1 cellular context compared by ENCODE assay signal in the genomic region with DNA sequence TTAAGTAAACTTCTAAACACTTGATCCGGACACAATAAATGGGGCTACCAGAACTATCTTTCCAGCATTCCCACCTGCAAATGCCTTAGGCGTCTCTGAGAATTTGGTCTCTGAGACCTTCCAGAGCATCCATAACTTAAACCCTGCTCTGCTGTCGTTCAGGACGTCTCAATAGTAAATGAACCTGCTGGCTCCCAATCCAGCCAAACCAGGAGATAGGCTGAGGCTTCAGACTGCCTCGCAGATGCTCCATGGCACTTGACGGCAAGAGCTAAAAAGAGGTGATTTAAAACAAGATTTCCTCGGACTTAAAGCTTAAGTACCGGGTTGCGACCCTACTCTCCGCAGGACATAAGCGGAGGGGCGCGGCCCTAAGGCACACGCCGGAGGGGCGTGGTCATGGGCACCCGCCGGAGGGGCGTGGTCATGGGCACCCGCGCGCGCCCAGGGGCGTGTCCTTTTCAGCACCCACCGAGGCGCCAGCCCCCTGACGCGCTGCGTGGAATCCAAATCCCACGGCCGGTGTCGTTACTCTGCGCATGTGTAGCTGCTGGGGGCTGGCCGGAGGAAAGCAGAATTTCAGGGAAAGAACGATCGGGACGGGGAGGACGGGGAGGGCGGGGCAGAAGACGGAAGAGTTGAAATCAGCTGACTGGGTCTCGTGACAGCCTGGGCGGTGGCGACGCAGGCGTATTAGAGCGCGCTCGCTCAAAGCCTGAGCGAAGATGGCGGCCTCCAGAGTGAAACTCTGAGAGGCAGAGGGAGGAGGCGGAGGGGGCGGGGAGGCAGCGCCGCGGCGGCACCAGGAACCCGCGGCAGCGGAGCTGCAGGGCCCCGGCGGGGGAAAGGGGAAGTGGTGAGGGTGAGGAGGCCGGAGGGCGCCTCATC.
TF ChIP-seq lines count a peak whose summit lies in the region.

Gene DNAJC13 (plus strand): TSS at position 696 of the 888 bp plus-strand sequence. CDS start 17,049 bp downstream, outside the sequence.

TF ChIP-seq in K562, 482 proteins besides CTCF, POLR2A, EP300 and RAD21 (continued from another document):
- TF ChIP-seq CTBP1 (IDR thresholded peaks at IDR 0.05; ENCODE audit: borderline replicate concordance): peak; percentile 20; the same call in 1 of the 2 replicates
- TF ChIP-seq SP1 (CRISPR knock-in tag; IDR thresholded peaks at IDR 0.05): peak; percentile 88
- no peak for TF ChIP-seq GTF2F1 (IDR thresholded peaks at IDR 0.05; ENCODE audit: low read depth, low read length)
- no peak for TF ChIP-seq ZNF143 (CRISPR knock-in tag; IDR thresholded peaks at IDR 0.05)
- TF ChIP-seq PHF8 (IDR thresholded peaks at IDR 0.05; ENCODE audit: borderline replicate concordance, low read length): peak; percentile 55; the same call in 1 of the 2 replicates
- peak; percentile 74; the same call in 1 of the 2 replicates for TF ChIP-seq SIN3B (IDR thresholded peaks at IDR 0.05; ENCODE audit: low read depth)
- no peak; a peak in 2 of 4 replicates for TF ChIP-seq FOXK2 (conservative IDR thresholded peaks at IDR 0.05 in 1 of 2, IDR thresholded peaks at IDR 0.05 in 1 of 2; ENCODE audit: low read depth in 2 of 2)
- TF ChIP-seq, protein P1, sequence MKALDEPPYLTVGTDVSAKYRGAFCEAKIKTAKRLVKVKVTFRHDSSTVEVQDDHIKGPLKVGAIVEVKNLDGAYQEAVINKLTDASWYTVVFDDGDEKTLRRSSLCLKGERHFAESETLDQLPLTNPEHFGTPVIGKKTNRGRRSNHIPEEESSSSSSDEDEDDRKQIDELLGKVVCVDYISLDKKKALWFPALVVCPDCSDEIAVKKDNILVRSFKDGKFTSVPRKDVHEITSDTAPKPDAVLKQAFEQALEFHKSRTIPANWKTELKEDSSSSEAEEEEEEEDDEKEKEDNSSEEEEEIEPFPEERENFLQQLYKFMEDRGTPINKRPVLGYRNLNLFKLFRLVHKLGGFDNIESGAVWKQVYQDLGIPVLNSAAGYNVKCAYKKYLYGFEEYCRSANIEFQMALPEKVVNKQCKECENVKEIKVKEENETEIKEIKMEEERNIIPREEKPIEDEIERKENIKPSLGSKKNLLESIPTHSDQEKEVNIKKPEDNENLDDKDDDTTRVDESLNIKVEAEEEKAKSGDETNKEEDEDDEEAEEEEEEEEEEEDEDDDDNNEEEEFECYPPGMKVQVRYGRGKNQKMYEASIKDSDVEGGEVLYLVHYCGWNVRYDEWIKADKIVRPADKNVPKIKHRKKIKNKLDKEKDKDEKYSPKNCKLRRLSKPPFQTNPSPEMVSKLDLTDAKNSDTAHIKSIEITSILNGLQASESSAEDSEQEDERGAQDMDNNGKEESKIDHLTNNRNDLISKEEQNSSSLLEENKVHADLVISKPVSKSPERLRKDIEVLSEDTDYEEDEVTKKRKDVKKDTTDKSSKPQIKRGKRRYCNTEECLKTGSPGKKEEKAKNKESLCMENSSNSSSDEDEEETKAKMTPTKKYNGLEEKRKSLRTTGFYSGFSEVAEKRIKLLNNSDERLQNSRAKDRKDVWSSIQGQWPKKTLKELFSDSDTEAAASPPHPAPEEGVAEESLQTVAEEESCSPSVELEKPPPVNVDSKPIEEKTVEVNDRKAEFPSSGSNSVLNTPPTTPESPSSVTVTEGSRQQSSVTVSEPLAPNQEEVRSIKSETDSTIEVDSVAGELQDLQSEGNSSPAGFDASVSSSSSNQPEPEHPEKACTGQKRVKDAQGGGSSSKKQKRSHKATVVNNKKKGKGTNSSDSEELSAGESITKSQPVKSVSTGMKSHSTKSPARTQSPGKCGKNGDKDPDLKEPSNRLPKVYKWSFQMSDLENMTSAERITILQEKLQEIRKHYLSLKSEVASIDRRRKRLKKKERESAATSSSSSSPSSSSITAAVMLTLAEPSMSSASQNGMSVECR (CRISPR knock-in tag; IDR thresholded peaks at IDR 0.05): peak; percentile 94
- TF ChIP-seq, protein P2, sequence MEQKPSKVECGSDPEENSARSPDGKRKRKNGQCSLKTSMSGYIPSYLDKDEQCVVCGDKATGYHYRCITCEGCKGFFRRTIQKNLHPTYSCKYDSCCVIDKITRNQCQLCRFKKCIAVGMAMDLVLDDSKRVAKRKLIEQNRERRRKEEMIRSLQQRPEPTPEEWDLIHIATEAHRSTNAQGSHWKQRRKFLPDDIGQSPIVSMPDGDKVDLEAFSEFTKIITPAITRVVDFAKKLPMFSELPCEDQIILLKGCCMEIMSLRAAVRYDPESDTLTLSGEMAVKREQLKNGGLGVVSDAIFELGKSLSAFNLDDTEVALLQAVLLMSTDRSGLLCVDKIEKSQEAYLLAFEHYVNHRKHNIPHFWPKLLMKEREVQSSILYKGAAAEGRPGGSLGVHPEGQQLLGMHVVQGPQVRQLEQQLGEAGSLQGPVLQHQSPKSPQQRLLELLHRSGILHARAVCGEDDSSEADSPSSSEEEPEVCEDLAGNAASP (IDR thresholded peaks at IDR 0.05): no peak
- TF ChIP-seq, protein P3, sequence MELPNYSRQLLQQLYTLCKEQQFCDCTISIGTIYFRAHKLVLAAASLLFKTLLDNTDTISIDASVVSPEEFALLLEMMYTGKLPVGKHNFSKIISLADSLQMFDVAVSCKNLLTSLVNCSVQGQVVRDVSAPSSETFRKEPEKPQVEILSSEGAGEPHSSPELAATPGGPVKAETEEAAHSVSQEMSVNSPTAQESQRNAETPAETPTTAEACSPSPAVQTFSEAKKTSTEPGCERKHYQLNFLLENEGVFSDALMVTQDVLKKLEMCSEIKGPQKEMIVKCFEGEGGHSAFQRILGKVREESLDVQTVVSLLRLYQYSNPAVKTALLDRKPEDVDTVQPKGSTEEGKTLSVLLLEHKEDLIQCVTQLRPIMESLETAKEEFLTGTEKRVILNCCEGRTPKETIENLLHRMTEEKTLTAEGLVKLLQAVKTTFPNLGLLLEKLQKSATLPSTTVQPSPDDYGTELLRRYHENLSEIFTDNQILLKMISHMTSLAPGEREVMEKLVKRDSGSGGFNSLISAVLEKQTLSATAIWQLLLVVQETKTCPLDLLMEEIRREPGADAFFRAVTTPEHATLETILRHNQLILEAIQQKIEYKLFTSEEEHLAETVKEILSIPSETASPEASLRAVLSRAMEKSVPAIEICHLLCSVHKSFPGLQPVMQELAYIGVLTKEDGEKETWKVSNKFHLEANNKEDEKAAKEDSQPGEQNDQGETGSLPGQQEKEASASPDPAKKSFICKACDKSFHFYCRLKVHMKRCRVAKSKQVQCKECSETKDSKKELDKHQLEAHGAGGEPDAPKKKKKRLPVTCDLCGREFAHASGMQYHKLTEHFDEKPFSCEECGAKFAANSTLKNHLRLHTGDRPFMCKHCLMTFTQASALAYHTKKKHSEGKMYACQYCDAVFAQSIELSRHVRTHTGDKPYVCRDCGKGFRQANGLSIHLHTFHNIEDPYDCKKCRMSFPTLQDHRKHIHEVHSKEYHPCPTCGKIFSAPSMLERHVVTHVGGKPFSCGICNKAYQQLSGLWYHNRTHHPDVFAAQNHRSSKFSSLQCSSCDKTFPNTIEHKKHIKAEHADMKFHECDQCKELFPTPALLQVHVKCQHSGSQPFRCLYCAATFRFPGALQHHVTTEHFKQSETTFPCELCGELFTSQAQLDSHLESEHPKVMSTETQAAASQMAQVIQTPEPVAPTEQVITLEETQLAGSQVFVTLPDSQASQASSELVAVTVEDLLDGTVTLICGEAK (IDR thresholded peaks at IDR 0.05): no peak
- TF ChIP-seq, protein P3 (CRISPR knock-in tag; IDR thresholded peaks at IDR 0.05): no peak
- peak; percentile 83 for TF ChIP-seq POLR2G (IDR thresholded peaks at IDR 0.05; ENCODE audit: low read depth, low read length)
- peak; percentile 61; the same call in 1 of the 2 replicates for TF ChIP-seq NFRKB (IDR thresholded peaks at IDR 0.05; ENCODE audit: low read depth)
- TF ChIP-seq GABPB1 (CRISPR knock-in tag; IDR thresholded peaks at IDR 0.05): peak; percentile 62
- no peak for TF ChIP-seq NR2C1 (IDR thresholded peaks at IDR 0.05)
- TF ChIP-seq NR2C1 (tag; IDR thresholded peaks at IDR 0.05): no peak
- TF ChIP-seq KLF1 (tag; IDR thresholded peaks at IDR 0.05): peak; percentile 84
- peak; percentile 85 to 90 for TF ChIP-seq MNT (conservative IDR thresholded peaks at IDR 0.05)
- no peak for TF ChIP-seq ZNF224 (CRISPR knock-in tag; IDR thresholded peaks at IDR 0.05)
- no peak for TF ChIP-seq MTA1 (IDR thresholded peaks at IDR 0.05; ENCODE audit: borderline replicate concordance)
- peak; percentile 41; the same call in 1 of the 2 replicates for TF ChIP-seq POLR2AphosphoS5 (IDR thresholded peaks at IDR 0.05; ENCODE audit: control insufficient read depth, insufficient read depth, low read depth, low read length)
- TF ChIP-seq TCF7L2 (IDR thresholded peaks at IDR 0.05; ENCODE audit: low read depth, low read length): no peak
- TF ChIP-seq CXXC5 (CRISPR knock-in tag; IDR thresholded peaks at IDR 0.05): peak; percentile 51
- TF ChIP-seq DACH1 (IDR thresholded peaks at IDR 0.05; ENCODE audit: partially characterized antibody): peak; percentile 92
- peak; percentile 75 for TF ChIP-seq RBFOX2 (IDR thresholded peaks at IDR 0.05; ENCODE audit: low read depth, low read length)
- TF ChIP-seq EP400 (IDR thresholded peaks at IDR 0.05): peak; percentile 71
- no peak for TF ChIP-seq ATF1 (CRISPR knock-in tag; IDR thresholded peaks at IDR 0.05)
- peak; percentile 46 for TF ChIP-seq ATF1 (tag; IDR thresholded peaks at IDR 0.05)
- no peak for TF ChIP-seq HDAC6 (IDR thresholded peaks at IDR 0.05; ENCODE audit: low read depth, low read length)
- peak; percentile 71; the same call in 1 of the 2 replicates for TF ChIP-seq EGR1 (conservative IDR thresholded peaks at IDR 0.05)
- TF ChIP-seq POLR2H (tag; IDR thresholded peaks at IDR 0.05; ENCODE audit: low read depth): peak; percentile 24; the same call in 1 of the 2 replicates
- 0 out of 2 replicates have a peak, but pooled peaks have one; percentile 4 for TF ChIP-seq CREM (IDR thresholded peaks at IDR 0.05; ENCODE audit: low read depth)
- peak; percentile 77 for TF ChIP-seq PHF20 (IDR thresholded peaks at IDR 0.05; ENCODE audit: partially characterized antibody)
- peak; percentile 65 for TF ChIP-seq TAF1 (IDR thresholded peaks at IDR 0.05; ENCODE audit: control insufficient read depth, extremely low read depth, insufficient read depth, low read length, severe bottlenecking)
- TF ChIP-seq BHLHE40 (IDR thresholded peaks at IDR 0.05; ENCODE audit: low read length): peak; percentile 91
- TF ChIP-seq SUPT5H (IDR thresholded peaks at IDR 0.05): peak; percentile 70
TF ChIP-seq in K562: peak in this region for 54.
